ENCODE assay signal across 17 cellular contexts in genomic region chr5:132821350-132821749, GRCh38. TPM values are rescaled to one million over a fixed set of nuclear protein-coding genes. Genes with fewer than 3 reads are reported as not detected.
"Had no signal": no experiment of that assay in that cellular context is flagged by ENCODE, and none has a peak within 500 bp of the region (broad histone marks: within the 10 kb centered on the region; RNA-seq: fewer than 3 reads in every experiment).

No MANE protein-coding gene starts in this region.

- H3K9me3 ChIP-seq: gastrocnemius medialis, left lung, transverse colon had no signal

- DNase-seq: activated CD4-positive, alpha-beta T cell treated with anti-CD3 and anti-CD28 coated beads, Interleukin-2, amount 10 ng/mL, durations not matched to agents 7 days and 5 days; activated CD4-positive, CD25-positive, alpha-beta regulatory T cell; activated CD8-positive, alpha-beta T cell treated with anti-CD3 and anti-CD28 coated beads, Interleukin-2, amount 10 ng/mL, durations not matched to agents 7 days and 5 days; activated naive CD4-positive, alpha-beta T cell treated with Interleukin-2 at 50 U/mL for 16 hours; activated T-cell treated with anti-CD3 and anti-CD28 coated beads, Interleukin-2, amount 50 U/mL, for 24 hours; aorta; cortex of kidney; effector CD4-positive, alpha-beta T cell; gastrocnemius medialis; left lung; mammary epithelial cell; nephron progenitor cell; stimulated activated CD4-positive, alpha-beta T cell treated with anti-CD3 and anti-CD28 coated beads, Interleukin-2, amount 100 ng/mL, for 24 hours; stimulated activated naive CD4-positive, alpha-beta T cell treated with Interleukin-2 at 50 U/mL for 16 hours; T1000; transverse colon had no signal

- H3K36me3 ChIP-seq: gastrocnemius medialis, transverse colon had no signal

- ATAC-seq: activated CD8-positive, alpha-beta T cell treated with anti-CD3 and anti-CD28 coated beads, Interleukin-2, amount 10 ng/mL, durations not matched to agents 7 days and 5 days; left lung had no signal

- H3K27ac ChIP-seq: gastrocnemius medialis, left lung, transverse colon had no signal

- H3K27me3 ChIP-seq: gastrocnemius medialis had no signal

- H3K4me3 ChIP-seq: gastrocnemius medialis, left lung, transverse colon had no signal

RNA-seq across cellular contexts. Expression of gene SOWAHA, which starts 8.2 kb away (rescaled TPM):
- total RNA-seq: activated CD4-positive, alpha-beta T cell treated with anti-CD3 and anti-CD28 coated beads, Interleukin-2, amount 10 ng/mL, durations not matched to agents 7 days and 5 days; activated CD8-positive, alpha-beta T cell treated with anti-CD3 and anti-CD28 coated beads, Interleukin-2, amount 10 ng/mL, durations not matched to agents 7 days and 5 days; mammary epithelial cell had no signal

RNA-seq across cellular contexts. Expression of gene GDF9, which starts 44.9 kb away (rescaled TPM):
- total RNA-seq: activated T-helper 2 cell treated with anti-CD3 and anti-CD28 coated beads, Interferon-gamma antibody, Interleukin-2, Interleukin-4, amounts not matched to agents 10 μg/mL and 5 μg/mL and 100 μg/mL, durations not matched to agents 14 hours and 24 hours and 36 hours had no signal
